20 cellular contexts compared by ENCODE assay signal in the genomic region with DNA sequence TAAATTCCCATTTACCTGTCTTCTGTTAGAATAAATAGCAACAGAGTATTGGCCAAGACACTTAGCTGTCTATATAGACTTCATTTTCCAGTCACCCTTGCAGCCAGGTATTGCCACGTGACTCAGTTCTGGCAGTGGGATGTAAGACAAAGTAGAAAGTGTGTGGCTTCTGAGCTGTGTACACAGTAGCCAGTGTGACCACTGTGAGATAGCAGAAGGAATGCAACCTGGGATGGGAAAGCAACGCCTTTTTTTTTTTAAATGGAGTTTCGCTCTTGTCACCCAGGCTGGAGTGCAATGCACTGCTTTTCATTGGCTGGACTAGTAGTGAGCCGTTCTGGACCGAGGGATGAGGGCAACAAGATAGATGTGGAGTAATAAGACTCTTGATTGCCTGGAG.
DNase-seq lines count a peak whose midpoint lies in the region; FAIRE-seq and TF ChIP-seq lines count a peak whose summit lies in the region.
"Had no signal": no experiment of that assay in that cellular context is flagged by ENCODE, and none has a peak within 500 bp of the region (broad histone marks: within the 10 kb centered on the region; RNA-seq: fewer than 3 reads in every experiment).

No MANE protein-coding gene starts in this region.

- no peak overlapping the region for H2BK12ac ChIP-seq in trophoblast cell (ENCODE audit: low read length)

- no peak for FAIRE-seq in kidney (lab: Jason Lieb, UNC)
- FAIRE-seq: GM12891, GM18507, K562 had no signal

- POLR2A ChIA-PET in Caco-2 (lab: Charles Lee) (no interaction called here), GM10248 (lab: Yijun Ruan, JAX) (interaction anchor here (0.6 kb wide), 1 partner anchor 380 kb away, joined by 3 read pairs; no protein-coding TSS in a partner anchor)

- no peak overlapping the region for H3K4me2 ChIP-seq in trophoblast cell (ENCODE audit: low read length)

- H3K27me3 ChIP-seq in Caco-2 (replicated peaks; ENCODE audit: control insufficient read depth, insufficient read depth, low read length) (no peaks in the 10 kb centered on the region), trophoblast cell (ENCODE audit: insufficient read depth, low read length) (no peaks in the 10 kb centered on the region)
- H3K27me3 ChIP-seq: BE2C had no signal

- H2BK120ac ChIP-seq in trophoblast cell (ENCODE audit: insufficient read depth, low read length, poor library complexity): no peak overlapping the region

- intact Hi-C loops in Caco-2 (cut with micrococcal nuclease; ENCODE audit: unreplicated experiment): loop anchor here (1.0 kb wide), 2 partner anchors 33 to 35 kb away; no protein-coding TSS in a partner anchor
- intact Hi-C loops in kidney (cut with DNase I): no loop called here

- peak overlapping the region; percentile 45 for H3K4me3 Mint-ChIP-seq in Caco-2 (ENCODE audit: unreplicated experiment)
- H3K4me3 Mint-ChIP-seq: CD4-positive, CD25-positive, alpha-beta regulatory T cell; CD8-positive, alpha-beta memory T cell; HFFc6 had no signal

- no peak overlapping the region for H2AK5ac ChIP-seq in trophoblast cell (ENCODE audit: low read length)

- BruUV-seq in Caco-2 (replicated peaks; lab: Mats Ljungman, UMichigan): no TSS peak

- no peak for TF ChIP-seq CTCF in Caco-2 (IDR thresholded peaks at IDR 0.05; ENCODE audit: insufficient read depth in 1 of 2, low read depth in 1 of 2, low read length in 1 of 2, severe bottlenecking in 1 of 2, unreplicated experiment in 1 of 2)
- no peak for TF ChIP-seq CTCF in GM10248 (IDR thresholded peaks at IDR 0.05; ENCODE audit: control extremely low read depth, extremely low read depth, low read depth, missing control alignments)
- TF ChIP-seq CTCF in kidney (IDR thresholded peaks at IDR 0.05; ENCODE audit: borderline replicate concordance, extremely low read depth, insufficient read depth): no peak

- peaks cover 37% of the 10 kb centered on the region for H3K4me1 ChIP-seq in Caco-2
- H3K4me1 ChIP-seq in trophoblast cell (ENCODE audit: control insufficient read depth in 1 of 2, insufficient read depth in 2 of 2, low read length in 2 of 2): peaks cover 3 to 5% of the 10 kb centered on the region in 2 experiments
- no peaks in the 10 kb centered on the region for H3K4me1 ChIP-seq in kidney (ENCODE audit: control insufficient read depth in 1 of 2, insufficient read depth in 1 of 2, low read depth in 1 of 2, low read length in 2 of 2)
- H3K4me1 ChIP-seq: BE2C had no signal

- H4K91ac ChIP-seq in trophoblast cell (ENCODE audit: low read depth, low read length): no peak overlapping the region

- peaks cover 2% of the 10 kb centered on the region for H3K36me3 Mint-ChIP-seq in Caco-2 (ENCODE audit: insufficient read depth, unreplicated experiment)
- H3K36me3 Mint-ChIP-seq: CD4-positive, CD25-positive, alpha-beta regulatory T cell; CD8-positive, alpha-beta memory T cell had no signal

- no peak overlapping the region for H4K8ac ChIP-seq in trophoblast cell (ENCODE audit: low read depth, low read length)

- H3K23ac ChIP-seq in trophoblast cell (ENCODE audit: low read length): no peak overlapping the region

- peaks cover 39% of the 10 kb centered on the region for H3K4me1 Mint-ChIP-seq in Caco-2 (ENCODE audit: low read depth, unreplicated experiment)
- H3K4me1 Mint-ChIP-seq: CD4-positive, CD25-positive, alpha-beta regulatory T cell; CD8-positive, alpha-beta memory T cell had no signal

- peak; percentile 73 for DNase-seq in Caco-2
- DNase-seq in trophoblast cell: peak; percentile 54 to 72
- no peak for DNase-seq in GM10248 (ENCODE audit: extremely low spot score)
- DNase-seq in kidney: no peak
- no peak for DNase-seq in RPMI8226
- DNase-seq: BE2C; CD4-positive, CD25-positive, alpha-beta regulatory T cell; CD8-positive, alpha-beta memory T cell; DMS153; DND-41; EL; GOT3; H7; HFFc6 had no signal

- H3K79me2 ChIP-seq in trophoblast cell (ENCODE audit: control insufficient read depth, insufficient read depth, low read length, poor library complexity): peaks cover 2% of the 10 kb centered on the region

- H4K12ac ChIP-seq in trophoblast cell (ENCODE audit: low read depth, low read length): no peak overlapping the region

- H3K27ac Mint-ChIP-seq in Caco-2 (ENCODE audit: unreplicated experiment): peak overlapping the region; percentile 90
- H3K27ac Mint-ChIP-seq: CD4-positive, CD25-positive, alpha-beta regulatory T cell; CD8-positive, alpha-beta memory T cell; HFFc6 had no signal

- no peaks in the 10 kb centered on the region for H3K27me3 Mint-ChIP-seq in Caco-2 (ENCODE audit: insufficient read depth, unreplicated experiment)

- no peak overlapping the region for H3K9ac ChIP-seq in trophoblast cell (ENCODE audit: low read length)
- H3K9ac ChIP-seq in kidney (ENCODE audit: low read length in 2 of 2): no peak overlapping the region

- no peak overlapping the region for H3K4me3 ChIP-seq in Caco-2 (ENCODE audit: low read depth, low read length)
- H3K4me3 ChIP-seq in trophoblast cell (ENCODE audit: low read depth, low read length): no peak overlapping the region
- no peak overlapping the region for H3K4me3 ChIP-seq in kidney (ENCODE audit: low read length in 2 of 2)
- H3K4me3 ChIP-seq: K562 had no signal

- H2AFZ ChIP-seq in trophoblast cell (ENCODE audit: insufficient read depth, low read length, poor library complexity): no peak overlapping the region

- peak overlapping the region; percentile 70 for H3K27ac ChIP-seq in cingulate gyrus (ENCODE audit: low read depth, low read length)
- H3K27ac ChIP-seq in trophoblast cell (ENCODE audit: low read depth, low read length): peak overlapping the region; percentile 9
- H3K27ac ChIP-seq in temporal lobe (ENCODE audit: low read depth, low read length): peak overlapping the region; percentile 73
- no peak overlapping the region for H3K27ac ChIP-seq in kidney (ENCODE audit: low read depth in 2 of 2, low read length in 2 of 2)
- H3K27ac ChIP-seq: HL-60 had no signal

- H3K9me3 Mint-ChIP-seq in Caco-2 (ENCODE audit: unreplicated experiment): no peaks in the 10 kb centered on the region
- H3K9me3 Mint-ChIP-seq: CD4-positive, CD25-positive, alpha-beta regulatory T cell; CD8-positive, alpha-beta memory T cell; HFFc6 had no signal

- no peak overlapping the region for H3K14ac ChIP-seq in trophoblast cell (ENCODE audit: low read length)

- no peak overlapping the region for H3K4ac ChIP-seq in trophoblast cell (ENCODE audit: low read depth, low read length)

- no CpG with 5 or more reads among the region's 5 CpGs for WGBS in trophoblast cell (ENCODE audit: extremely low coverage, insufficient coverage, insufficient read length)

- H3K9me3 ChIP-seq in Caco-2: no peaks in the 10 kb centered on the region
- H3K9me3 ChIP-seq in trophoblast cell (ENCODE audit: insufficient read depth, low read depth, low read length): no peaks in the 10 kb centered on the region
- no peaks in the 10 kb centered on the region for H3K9me3 ChIP-seq in kidney (ENCODE audit: control insufficient read depth in 1 of 2, low read length in 2 of 2)
- H3K9me3 ChIP-seq: BE2C had no signal

- peaks cover 1% of the 10 kb centered on the region; the same call in 1 of the 2 replicates for H3K36me3 ChIP-seq in Caco-2 (ENCODE audit: control insufficient read depth, insufficient read depth, low read length)
- peaks cover 49 to 65% of the 10 kb centered on the region in 2 experiments for H3K36me3 ChIP-seq in trophoblast cell (ENCODE audit: control insufficient read depth in 1 of 2, insufficient read depth in 2 of 2, low read length in 2 of 2)
- H3K36me3 ChIP-seq in kidney (ENCODE audit: control insufficient read depth in 1 of 2, insufficient read depth in 2 of 2, low read length in 2 of 2): peaks cover 3% of the 10 kb centered on the region in 2 donors
- H3K36me3 ChIP-seq: BE2C had no signal

- H3K79me1 ChIP-seq in trophoblast cell (ENCODE audit: low read length): peaks cover 3% of the 10 kb centered on the region

- no peak overlapping the region for H2BK5ac ChIP-seq in trophoblast cell (ENCODE audit: low read depth, low read length, poor library complexity)

- CTCF ChIA-PET in Caco-2 (lab: Charles Lee): interaction anchor here (0.6 to 1.4 kb wide), 2 partner anchors 23 to 285 kb away, joined by 3 read pairs; no protein-coding TSS in a partner anchor
- CTCF ChIA-PET in GM10248 (lab: Yijun Ruan, JAX): interaction anchor here (1.2 to 1.3 kb wide), 2 partner anchors 11 to 12 kb away, joined by 3 read pairs; no protein-coding TSS in a partner anchor

- H3K18ac ChIP-seq in trophoblast cell (ENCODE audit: low read length): no peak overlapping the region

Comparison
In these comparisons a context has a peak if more than half of its experiments do, and no peak if none do; other contexts are left out.
1. DNase-seq: peak in Caco-2 (2 of 2) and trophoblast cell (2 of 2); none in GM10248 (single experiment), kidney (single experiment) and RPMI8226 (single experiment).
2. H3K27ac ChIP-seq: peak in cingulate gyrus (single experiment), trophoblast cell (single experiment) and temporal lobe (single experiment); none in kidney (0 of 2).